ENCODE assay signal across 32 cellular contexts in the genomic region with DNA sequence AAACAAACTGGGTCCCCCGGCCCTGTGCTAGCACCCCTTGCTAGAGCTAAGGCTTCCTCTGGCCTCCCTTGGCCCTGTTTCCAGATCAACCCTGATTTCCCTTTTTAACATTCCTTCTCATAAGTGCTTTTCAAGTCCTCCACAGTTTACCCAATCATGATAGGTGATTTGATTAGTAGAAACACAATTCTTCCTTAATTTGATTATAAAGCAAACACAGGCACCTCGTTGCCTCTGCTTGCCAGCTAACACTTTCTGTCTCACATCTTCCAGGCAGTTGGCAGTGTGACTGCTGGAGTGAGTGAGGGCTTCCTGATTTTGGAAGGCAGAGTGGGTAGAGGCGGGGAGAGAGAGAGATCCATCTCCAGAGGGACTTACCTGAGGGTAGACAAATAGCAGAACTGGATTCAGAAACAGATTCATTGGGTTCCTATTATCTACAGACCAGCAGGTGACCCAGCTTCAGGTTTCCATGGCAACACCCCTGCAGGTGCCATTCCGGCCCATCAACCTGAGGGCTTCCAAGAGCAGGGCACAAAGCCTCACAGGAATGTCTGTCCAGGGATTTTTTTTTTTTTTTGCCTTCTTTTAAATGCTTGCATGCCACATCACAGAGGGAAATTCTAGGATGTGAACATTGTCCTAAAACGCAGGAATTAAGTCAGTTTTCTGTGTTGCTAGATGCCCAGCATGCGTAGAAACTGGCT.
DNase-seq lines count a peak whose midpoint lies in the region; ATAC-seq, FAIRE-seq and TF ChIP-seq lines count a peak whose summit lies in the region.
"Had no signal": no experiment of that assay in that cellular context is flagged by ENCODE, and none has a peak within 500 bp of the region (broad histone marks: within the 10 kb centered on the region; RNA-seq: fewer than 3 reads in every experiment).

No MANE protein-coding gene starts in this region.

- H3K27me3 ChIP-seq in H7 (ENCODE audit: control insufficient read depth, insufficient read depth, low read length), result no peaks in the 10 kb centered on the region
- no peaks in the 10 kb centered on the region for H3K27me3 ChIP-seq in left lung
- peaks cover 5% of the 10 kb centered on the region for H3K27me3 ChIP-seq in hepatocyte
- H3K27me3 ChIP-seq in pancreas, result no peaks in the 10 kb centered on the region
- H3K27me3 ChIP-seq: stomach, thyroid gland had no signal

- no peaks in the 10 kb centered on the region for H3K4me1 ChIP-seq in left lung
- H3K4me1 ChIP-seq in hepatocyte (ENCODE audit: insufficient read depth), result peaks cover 5% of the 10 kb centered on the region
- no peaks in the 10 kb centered on the region for H3K4me1 ChIP-seq in pancreas
- H3K4me1 ChIP-seq: foreskin keratinocyte, SJSA1, stomach, thyroid gland had no signal

- intact Hi-C loops in left lung (cut with DNase I), result no loop called here
- intact Hi-C loops in pancreas (cut with DNase I), result no loop called here

- no peaks in the 10 kb centered on the region for H3K79me2 ChIP-seq in hepatocyte

- TF ChIP-seq CTCF in left lung (IDR thresholded peaks at IDR 0.05) (no peak), hepatocyte (IDR thresholded peaks at IDR 0.05; ENCODE audit: poor library complexity) (no peak), pancreas (IDR thresholded peaks at IDR 0.05) (no peak)

- no peaks in the 10 kb centered on the region for H3K9me3 ChIP-seq in left lung
- no peaks in the 10 kb centered on the region for H3K9me3 ChIP-seq in hepatocyte (ENCODE audit: low read depth)
- no peaks in the 10 kb centered on the region for H3K9me3 ChIP-seq in pancreas
- H3K9me3 ChIP-seq: mucosa of descending colon, SJSA1, stomach, thyroid gland had no signal

- no peaks in the 10 kb centered on the region for H3K36me3 ChIP-seq in H7 (replicated peaks; ENCODE audit: control insufficient read depth, insufficient read depth, low read length)
- peaks cover 0 to 77% of the 10 kb centered on the region in 2 donors for H3K36me3 ChIP-seq in left lung
- no peaks in the 10 kb centered on the region for H3K36me3 ChIP-seq in hepatocyte (replicated peaks; ENCODE audit: insufficient read depth, low read depth)
- H3K36me3 ChIP-seq in pancreas, result no peaks in the 10 kb centered on the region
- H3K36me3 ChIP-seq: SJSA1, stomach, thyroid gland had no signal

- H3K27ac ChIP-seq in left lung (no peak overlapping the region), hepatocyte (no peak overlapping the region), pancreas (no peak overlapping the region)
- H3K27ac ChIP-seq: foreskin keratinocyte, SJSA1, skin epidermis, stomach, thyroid gland had no signal

- no peak overlapping the region for H2AFZ ChIP-seq in hepatocyte

- no peaks in the 10 kb centered on the region for H4K20me1 ChIP-seq in hepatocyte (ENCODE audit: insufficient read depth, poor library complexity, severe bottlenecking)

- H3K4me2 ChIP-seq in hepatocyte, result no peak overlapping the region

- peak in 2 of 3 experiments; percentile 9 to 51 for DNase-seq in NCI-H1417 (lab: John Stamatoyannopoulos, UW)
- DNase-seq in NCI-H1417 treated with DMSO at 0.1 percent for 48 hours (lab: John Stamatoyannopoulos, UW), result no peak
- DNase-seq in H7, result peak; percentile 62
- DNase-seq in cerebellum (ENCODE audit: low spot score), result peak; percentile 39
- no peak for DNase-seq in left lung
- DNase-seq in hepatocyte (ENCODE audit: low spot score), result no peak
- DNase-seq in pancreas, result no peak
- no peak for DNase-seq in SW 1271 (lab: John Stamatoyannopoulos, UW)
- DNase-seq: 8988T; activated CD4-positive, alpha-beta T cell treated with anti-CD3 and anti-CD28 coated beads for 1 hour; activated CD8-positive, alpha-beta T cell treated with anti-CD3 and anti-CD28 coated beads, Interleukin-2, amount 10 ng/mL, durations not matched to agents 7 days and 5 days; activated effector memory CD4-positive, alpha-beta T cell treated with anti-CD3 and anti-CD28 coated beads, Interleukin-2, amount 50 U/mL, for 16 hours; activated naive CD8-positive, alpha-beta T cell treated with anti-CD3 and anti-CD28 coated beads for 36 hours; aorta; CD8-positive, alpha-beta T cell; foreskin keratinocyte; GF-D8; Kasumi-1; mucosa of descending colon; NCI-H1694 treated with DMSO at 0.1 percent for 48 hours; NCI-H2227 treated with DMSO at 0.1 percent for 48 hours; NCI-H526 treated with DMSO at 0.1 percent for 48 hours; RPMI8226; stomach; T-helper 17 cell; thyroid gland had no signal

- no peak overlapping the region for H3K4me3 ChIP-seq in H7 (ENCODE audit: insufficient read depth, low read depth, low read length)
- no peak overlapping the region for H3K4me3 ChIP-seq in left lung
- H3K4me3 ChIP-seq in hepatocyte, result no peak overlapping the region
- H3K4me3 ChIP-seq in pancreas, result no peak overlapping the region
- H3K4me3 ChIP-seq: lung, mucosa of descending colon, SJSA1, skin epidermis, stomach, thyroid gland had no signal

- ATAC-seq in left lung (peak; percentile 24), pancreas (no peak)
- ATAC-seq: activated CD8-positive, alpha-beta T cell treated with anti-CD3 and anti-CD28 coated beads, Interleukin-2, amount 10 ng/mL, durations not matched to agents 7 days and 5 days; CD8-positive, alpha-beta T cell; esophagus mucosa; foreskin keratinocyte; HepG2; mucosa of descending colon; T-helper 17 cell had no signal

- WGBS in hepatocyte (ENCODE audit: low lambda C conversion rate, missing lambda C conversion rate), result 88% methylated on average over 6 of the region's 6 CpGs
- 67 to 77% methylated on average over 6 of the region's 6 CpGs for WGBS in pancreas, 2 donors

- FAIRE-seq in pancreas (lab: Jason Lieb, UNC), result no peak
- FAIRE-seq: HepG2, keratinocyte had no signal

- H3K9me2 ChIP-seq in hepatocyte (replicated peaks; ENCODE audit: insufficient read depth), result no peaks in the 10 kb centered on the region

Comparison
In these comparisons a context has a peak if more than half of its experiments do, and no peak if none do; other contexts are left out.
1. DNase-seq: peak in NCI-H1417 (2 of 3), H7 (single experiment) and cerebellum (single experiment); none in NCI-H1417 treated with DMSO at 0.1 percent for 48 hours (single experiment), left lung (0 of 2), hepatocyte (single experiment), pancreas (0 of 6) and SW 1271 (0 of 2).